8 cellular contexts compared by ENCODE assay signal in the genomic region with DNA sequence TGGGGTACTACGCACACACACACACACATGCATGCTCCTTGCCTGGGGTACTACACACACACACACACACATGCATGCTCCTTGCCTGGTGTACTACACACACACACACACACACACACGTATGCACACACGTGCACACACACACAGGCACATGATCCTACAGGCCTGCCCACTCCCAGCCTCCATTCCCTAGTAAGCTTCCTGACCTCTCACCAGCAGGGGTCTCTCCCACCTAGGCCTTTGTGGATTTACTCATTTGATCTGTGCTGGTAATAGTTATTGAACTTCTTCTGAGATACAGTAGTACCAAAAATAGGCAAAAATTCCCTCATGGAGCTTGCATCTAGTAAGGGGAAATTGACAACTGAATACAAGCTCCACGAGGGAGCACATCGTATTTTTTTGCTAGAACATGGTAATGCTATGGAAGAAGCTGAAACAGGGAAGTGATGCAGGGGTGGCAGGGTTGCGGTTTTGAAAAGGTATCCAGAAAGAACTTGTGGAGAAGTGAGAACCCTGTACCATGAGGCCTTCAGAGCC. TPM values are rescaled to one million over a fixed set of nuclear protein-coding genes. Genes with fewer than 3 reads are reported as not detected.
DNase-seq lines count a peak whose midpoint lies in the region; ATAC-seq lines count a peak whose summit lies in the region.

No MANE protein-coding gene starts in this region.

- H3K4me3 ChIP-seq in mesenchymal stem cell (ENCODE audit: insufficient read depth in 1 of 2, low read depth in 1 of 2, low read length in 2 of 2): no peak overlapping the region

- no peak overlapping the region for H3K14ac ChIP-seq in mesenchymal stem cell (ENCODE audit: low read length in 2 of 2)

- H3K27ac Mint-ChIP-seq in dendritic cell treated with granulocyte-macrophage colony-stimulating factor and Interleukin-4, amounts not matched to agents 40 ng/mL and 50 ng/mL, for 4 days: peak overlapping the region; percentile 68

- no peak overlapping the region for H2AFZ ChIP-seq in mesenchymal stem cell (ENCODE audit: low read depth, low read length)

- ATAC-seq in GM21737 (IDR thresholded peaks at IDR 0.05; ENCODE audit: unreplicated experiment) (no peak), GM21515 (IDR thresholded peaks at IDR 0.05; ENCODE audit: unreplicated experiment) (no peak)

- no peak overlapping the region for H3K23ac ChIP-seq in mesenchymal stem cell (ENCODE audit: low read length in 2 of 2)

- H3K9ac ChIP-seq in mesenchymal stem cell (ENCODE audit: low read length): no peak overlapping the region

- H2AK5ac ChIP-seq in mesenchymal stem cell (ENCODE audit: low read length, severe bottlenecking): no peak overlapping the region

- H3K18ac ChIP-seq in mesenchymal stem cell (ENCODE audit: low read depth in 1 of 2, low read length in 2 of 2): no peak overlapping the region

- peaks cover 15% of the 10 kb centered on the region for H3K4me1 ChIP-seq in mesenchymal stem cell (ENCODE audit: control insufficient read depth, insufficient read depth, low read depth, low read length)

- H3K79me1 ChIP-seq in mesenchymal stem cell (replicated peaks; ENCODE audit: low read length, poor library complexity, severe bottlenecking): no peaks in the 10 kb centered on the region

- DNase-seq in ACHN (peak; percentile 60), GM03348 (ENCODE audit: low spot score) (peak; percentile 55), OCI-M1 (lab: John Stamatoyannopoulos, UW) (peak; percentile 81), mesenchymal stem cell (peak; percentile 65), mesenteric fat pad (ENCODE audit: low spot score) (no peak)

- no peak overlapping the region for H3K4me3 Mint-ChIP-seq in dendritic cell treated with granulocyte-macrophage colony-stimulating factor and Interleukin-4, amounts not matched to agents 40 ng/mL and 50 ng/mL, for 4 days

- H3K27ac ChIP-seq in mesenchymal stem cell (ENCODE audit: low read length, poor library complexity, severe bottlenecking): no peak overlapping the region

- H4K8ac ChIP-seq in mesenchymal stem cell (ENCODE audit: low read length): no peak overlapping the region

- H2BK5ac ChIP-seq in mesenchymal stem cell (ENCODE audit: low read depth, low read length, poor library complexity, severe bottlenecking): no peak overlapping the region

- no peaks in the 10 kb centered on the region for H3K9me3 ChIP-seq in mesenchymal stem cell (ENCODE audit: control insufficient read depth, low read length)

- no peak overlapping the region for H2BK15ac ChIP-seq in mesenchymal stem cell (ENCODE audit: low read depth, poor library complexity, severe bottlenecking)

- peaks cover 49% of the 10 kb centered on the region for H3K4me1 Mint-ChIP-seq in dendritic cell treated with granulocyte-macrophage colony-stimulating factor and Interleukin-4, amounts not matched to agents 40 ng/mL and 50 ng/mL, for 4 days (ENCODE audit: low read depth)

- no peak overlapping the region for H3K4ac ChIP-seq in mesenchymal stem cell (ENCODE audit: low read depth in 1 of 2, low read length in 2 of 2)

- no peak overlapping the region for H3K4me2 ChIP-seq in mesenchymal stem cell (ENCODE audit: low read length, poor library complexity, severe bottlenecking)

- intact Hi-C loops in dendritic cell treated with granulocyte-macrophage colony-stimulating factor and Interleukin-4, amounts not matched to agents 40 ng/mL and 50 ng/mL, for 4 days (cut with micrococcal nuclease): no loop called here

- no peaks in the 10 kb centered on the region for H3K27me3 ChIP-seq in mesenchymal stem cell (ENCODE audit: control insufficient read depth in 1 of 2, insufficient read depth in 1 of 2, low read length in 2 of 2)

- H3K36me3 Mint-ChIP-seq in dendritic cell treated with granulocyte-macrophage colony-stimulating factor and Interleukin-4, amounts not matched to agents 40 ng/mL and 50 ng/mL, for 4 days (ENCODE audit: low read depth): peaks cover 7% of the 10 kb centered on the region

- H3K36me3 ChIP-seq in mesenchymal stem cell (ENCODE audit: control insufficient read depth in 1 of 2, insufficient read depth in 2 of 2, low read depth in 1 of 2, low read length in 2 of 2): peaks cover 0 to 18% of the 10 kb centered on the region in 2 experiments

- H4K91ac ChIP-seq in mesenchymal stem cell (ENCODE audit: low read length): no peak overlapping the region

- 65% methylated on average over 6 of the region's 6 CpGs for WGBS in mesenchymal stem cell

- H3K27me3 Mint-ChIP-seq in dendritic cell treated with granulocyte-macrophage colony-stimulating factor and Interleukin-4, amounts not matched to agents 40 ng/mL and 50 ng/mL, for 4 days: peaks cover 12% of the 10 kb centered on the region

- H2BK12ac ChIP-seq in mesenchymal stem cell (ENCODE audit: low read length in 2 of 2): no peak overlapping the region

- in situ Hi-C loops in ACHN (cut with HindIII; ENCODE audit: low pct_ligation_motif_present, low pct_unique_long_range_greater_than_20kb, low sequenced_read_pairs): no loop called here

- H3K9me3 Mint-ChIP-seq in dendritic cell treated with granulocyte-macrophage colony-stimulating factor and Interleukin-4, amounts not matched to agents 40 ng/mL and 50 ng/mL, for 4 days: no peaks in the 10 kb centered on the region

- H2BK120ac ChIP-seq in mesenchymal stem cell (ENCODE audit: low read depth, low read length): no peak overlapping the region

RNA-seq across cellular contexts. Expression of gene TTC21A, which starts 19.1 kb away (rescaled TPM):
- polyA plus RNA-seq in mesenchymal stem cell (2013, experiment 1 of 2): 3.1 TPM
- polyA plus RNA-seq in mesenchymal stem cell (2013, experiment 2 of 2): 2.8 TPM
- 3.1 TPM for total RNA-seq in mesenteric fat pad

RNA-seq across cellular contexts. Expression of gene GORASP1, which starts 19.2 kb away (rescaled TPM):
- 26.3 TPM for polyA plus RNA-seq in mesenchymal stem cell (2013, experiment 1 of 2)
- polyA plus RNA-seq in mesenchymal stem cell (2013, experiment 2 of 2): 24.9 TPM
- total RNA-seq in mesenteric fat pad: 58.7 TPM

RNA-seq across cellular contexts. Expression of gene CSRNP1, which starts 26.8 kb away (rescaled TPM):
- 16.6 TPM for polyA plus RNA-seq in mesenchymal stem cell (2013, experiment 1 of 2)
- 15.6 TPM for polyA plus RNA-seq in mesenchymal stem cell (2013, experiment 2 of 2)
- 130 TPM for total RNA-seq in mesenteric fat pad
